In the genomic region with DNA sequence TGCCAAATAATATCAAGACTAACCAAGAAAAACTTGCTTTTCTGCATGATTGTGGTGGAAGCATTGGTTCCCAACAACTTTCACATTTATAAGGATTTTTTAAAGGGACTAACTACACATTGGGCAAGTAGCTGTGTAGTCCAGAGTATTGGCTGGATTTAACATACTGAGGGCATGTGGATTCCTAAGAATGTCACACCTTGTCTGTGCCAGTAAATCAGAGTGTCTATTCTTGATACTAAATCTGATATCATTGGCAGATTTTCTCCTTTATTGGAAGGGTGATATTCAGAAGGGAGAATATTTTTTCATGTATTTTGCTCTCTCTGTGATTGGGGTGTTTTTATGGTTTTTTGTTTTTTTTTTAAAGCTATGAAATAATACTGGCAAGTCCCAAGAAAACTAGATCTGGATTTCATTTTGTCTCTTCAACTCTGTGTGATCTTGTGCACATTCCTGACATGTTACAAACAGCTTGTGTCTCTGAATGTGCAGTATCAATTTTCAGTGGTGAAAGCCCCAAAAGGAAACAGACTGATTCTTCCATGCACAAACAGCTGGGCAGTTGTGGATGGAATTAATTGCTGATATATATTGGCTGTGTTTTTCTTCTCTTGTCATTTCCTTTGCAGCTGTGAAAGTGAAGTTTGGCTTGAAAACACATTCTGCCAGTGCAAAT, we compare ENCODE assay signal across 10 cellular contexts.
DNase-seq lines count a peak whose midpoint lies in the region; ATAC-seq, FAIRE-seq and TF ChIP-seq lines count a peak whose summit lies in the region.
"Had no signal": no experiment of that assay in that cellular context is flagged by ENCODE, and none has a peak within 500 bp of the region (broad histone marks: within the 10 kb centered on the region; RNA-seq: fewer than 3 reads in every experiment).

No MANE protein-coding gene starts in this region.

- BruUV-seq in A673 (replicated peaks; lab: Mats Ljungman, UMichigan) (no TSS peak), MCF 10A (replicated peaks; lab: Mats Ljungman, UMichigan) (no TSS peak)

- peaks cover 29% of the 10 kb centered on the region for H3K4me1 Mint-ChIP-seq in MCF 10A (ENCODE audit: insufficient read depth, unreplicated experiment)
- peaks cover 51% of the 10 kb centered on the region for H3K4me1 Mint-ChIP-seq in memory B cell

- H3K4me3 ChIP-seq in A673 (ENCODE audit: low read depth, low read length, poor library complexity, severe bottlenecking), result no peak overlapping the region
- H3K4me3 ChIP-seq: pancreas had no signal

- H3K4me1 ChIP-seq in A673 (ENCODE audit: insufficient read depth, low read length, poor library complexity, severe bottlenecking), result peaks cover 74% of the 10 kb centered on the region

- H3K27ac ChIP-seq in A673 (ENCODE audit: low read depth, low read length, poor library complexity, severe bottlenecking), result peak overlapping the region; percentile 50

- TF ChIP-seq CTCF in A673 (conservative IDR thresholded peaks at IDR 0.05; ENCODE audit: low read depth, low read length) (no peak), MCF 10A (IDR thresholded peaks at IDR 0.05; ENCODE audit: unreplicated experiment) (no peak)

- POLR2A ChIA-PET in A673 (lab: Charles Lee; ENCODE audit: low non-redundant PET), result no interaction called here
- POLR2A ChIA-PET in MCF 10A (lab: Yijun Ruan, JAX), result interaction anchor here (0.6 to 0.8 kb wide), 2 partner anchors 11 to 505 kb away, joined by 3 read pairs; no protein-coding TSS in a partner anchor

- no peaks in the 10 kb centered on the region for H3K9me3 Mint-ChIP-seq in MCF 10A (ENCODE audit: unreplicated experiment)
- no peaks in the 10 kb centered on the region for H3K9me3 Mint-ChIP-seq in memory B cell

- CTCF ChIA-PET in A673 (lab: Charles Lee), result no interaction called here
- CTCF ChIA-PET in MCF 10A (lab: Yijun Ruan, JAX), result interaction anchor here (0.5 to 1.5 kb wide), 2 partner anchors 17 to 112 kb away, joined by 3 read pairs; no protein-coding TSS in a partner anchor

- H3K27me3 ChIP-seq in A673 (replicated peaks; ENCODE audit: insufficient read depth, low read depth, low read length, poor library complexity), result no peaks in the 10 kb centered on the region
- H3K27me3 ChIP-seq: pancreas had no signal

- H3K36me3 Mint-ChIP-seq in MCF 10A (ENCODE audit: insufficient read depth, unreplicated experiment) (no peaks in the 10 kb centered on the region), memory B cell (peaks cover 4% of the 10 kb centered on the region)

- intact Hi-C loops in A673 (cut with micrococcal nuclease; ENCODE audit: unreplicated experiment), result no loop called here
- intact Hi-C loops in MCF 10A (cut with micrococcal nuclease), result no loop called here

- H3K9me3 ChIP-seq in A673 (ENCODE audit: low read depth, low read length, poor library complexity, severe bottlenecking), result no peaks in the 10 kb centered on the region
- H3K9me3 ChIP-seq: pancreas had no signal

- no peaks in the 10 kb centered on the region for H3K27me3 Mint-ChIP-seq in MCF 10A (ENCODE audit: insufficient read depth, unreplicated experiment)
- no peaks in the 10 kb centered on the region for H3K27me3 Mint-ChIP-seq in memory B cell

- in situ Hi-C loops in ACHN (cut with HindIII; ENCODE audit: low pct_ligation_motif_present, low pct_unique_long_range_greater_than_20kb, low sequenced_read_pairs), result no loop called here

- H3K4me3 Mint-ChIP-seq in MCF 10A (ENCODE audit: unreplicated experiment) (peak overlapping the region; percentile 18), memory B cell (peak overlapping the region; percentile 37)

- H3K36me3 ChIP-seq in A673 (ENCODE audit: insufficient read depth, low read length, poor library complexity, severe bottlenecking), result no peaks in the 10 kb centered on the region
- H3K36me3 ChIP-seq: pancreas had no signal

- FAIRE-seq in HTR-8/SVneo (lab: Jason Lieb, UNC), result peak; percentile 36
- FAIRE-seq: pancreas had no signal

- ATAC-seq in memory B cell (ENCODE audit: low read depth) (no peak), HG03565 (IDR thresholded peaks at IDR 0.05; ENCODE audit: unreplicated experiment) (no peak)
- ATAC-seq: Panc1 had no signal

- peak overlapping the region; percentile 43 for H3K27ac Mint-ChIP-seq in MCF 10A (ENCODE audit: low read depth, unreplicated experiment)
- H3K27ac Mint-ChIP-seq in memory B cell, result peak overlapping the region; percentile 69

- DNase-seq in A673 (ENCODE audit: low spot score), result peak; percentile 73
- peak; percentile 48 for DNase-seq in HTR-8/SVneo (ENCODE audit: insufficient read length, low spot score)
- DNase-seq in MCF 10A (ENCODE audit: unreplicated experiment), result peak; percentile 14
- no peak for DNase-seq in memory B cell (ENCODE audit: low spot score in 2 of 2)
- no peak for DNase-seq in SIG-M5 (lab: John Stamatoyannopoulos, UW)
- no peak for DNase-seq in ACHN
- DNase-seq in mucosa of gallbladder (ENCODE audit: low spot score), result no peak
- DNase-seq: pancreas had no signal

Comparison
In these comparisons a context has a peak if more than half of its experiments do, and no peak if none do; other contexts are left out.
1. DNase-seq: peak in A673 (single experiment), HTR-8/SVneo (single experiment) and MCF 10A (single experiment); none in memory B cell (0 of 2), SIG-M5 (single experiment), ACHN (single experiment) and mucosa of gallbladder (single experiment).